1 cellular context compared by ENCODE assay signal in genomic region chr2:113128386-113128664, GRCh38.
TF ChIP-seq lines count a peak whose summit lies in the region.

No MANE protein-coding gene starts in this region.

TF ChIP-seq in GM23338, 12 proteins besides CTCF, POLR2A, EP300 and RAD21 (continued from another document):
- TF ChIP-seq, protein P1, sequence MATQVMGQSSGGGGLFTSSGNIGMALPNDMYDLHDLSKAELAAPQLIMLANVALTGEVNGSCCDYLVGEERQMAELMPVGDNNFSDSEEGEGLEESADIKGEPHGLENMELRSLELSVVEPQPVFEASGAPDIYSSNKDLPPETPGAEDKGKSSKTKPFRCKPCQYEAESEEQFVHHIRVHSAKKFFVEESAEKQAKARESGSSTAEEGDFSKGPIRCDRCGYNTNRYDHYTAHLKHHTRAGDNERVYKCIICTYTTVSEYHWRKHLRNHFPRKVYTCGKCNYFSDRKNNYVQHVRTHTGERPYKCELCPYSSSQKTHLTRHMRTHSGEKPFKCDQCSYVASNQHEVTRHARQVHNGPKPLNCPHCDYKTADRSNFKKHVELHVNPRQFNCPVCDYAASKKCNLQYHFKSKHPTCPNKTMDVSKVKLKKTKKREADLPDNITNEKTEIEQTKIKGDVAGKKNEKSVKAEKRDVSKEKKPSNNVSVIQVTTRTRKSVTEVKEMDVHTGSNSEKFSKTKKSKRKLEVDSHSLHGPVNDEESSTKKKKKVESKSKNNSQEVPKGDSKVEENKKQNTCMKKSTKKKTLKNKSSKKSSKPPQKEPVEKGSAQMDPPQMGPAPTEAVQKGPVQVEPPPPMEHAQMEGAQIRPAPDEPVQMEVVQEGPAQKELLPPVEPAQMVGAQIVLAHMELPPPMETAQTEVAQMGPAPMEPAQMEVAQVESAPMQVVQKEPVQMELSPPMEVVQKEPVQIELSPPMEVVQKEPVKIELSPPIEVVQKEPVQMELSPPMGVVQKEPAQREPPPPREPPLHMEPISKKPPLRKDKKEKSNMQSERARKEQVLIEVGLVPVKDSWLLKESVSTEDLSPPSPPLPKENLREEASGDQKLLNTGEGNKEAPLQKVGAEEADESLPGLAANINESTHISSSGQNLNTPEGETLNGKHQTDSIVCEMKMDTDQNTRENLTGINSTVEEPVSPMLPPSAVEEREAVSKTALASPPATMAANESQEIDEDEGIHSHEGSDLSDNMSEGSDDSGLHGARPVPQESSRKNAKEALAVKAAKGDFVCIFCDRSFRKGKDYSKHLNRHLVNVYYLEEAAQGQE (IDR thresholded peaks at IDR 0.05; ENCODE audit: unreplicated experiment): no peak
- no peak for TF ChIP-seq ZNF331 (CRISPR knock-in tag; IDR thresholded peaks at IDR 0.05; ENCODE audit: low read depth)
- TF ChIP-seq JUNB (IDR thresholded peaks at IDR 0.05; ENCODE audit: unreplicated experiment): no peak
- TF ChIP-seq ZNF462 (CRISPR knock-in tag; IDR thresholded peaks at IDR 0.05): no peak
- no peak for TF ChIP-seq CREB1 (CRISPR knock-in tag; IDR thresholded peaks at IDR 0.05; ENCODE audit: low read depth)
- no peak for TF ChIP-seq EZH2phosphoT487 (IDR thresholded peaks at IDR 0.05; ENCODE audit: unreplicated experiment)
- no peak for TF ChIP-seq STAT1 (IDR thresholded peaks at IDR 0.05; ENCODE audit: unreplicated experiment)
